8 cellular contexts compared by ENCODE assay signal in genomic region chr21:46056450-46056903, GRCh38. TPM values are rescaled to one million over a fixed set of nuclear protein-coding genes. Genes with fewer than 3 reads are reported as not detected.
DNase-seq lines count a peak whose midpoint lies in the region; ATAC-seq and TF ChIP-seq lines count a peak whose summit lies in the region.

No MANE protein-coding gene starts in this region.

- intact Hi-C loops in CD4-positive, alpha-beta memory T cell (cut with micrococcal nuclease): no loop called here

- TF ChIP-seq CTCF in suprapubic skin (IDR thresholded peaks at IDR 0.05): no peak

- H3K36me3 ChIP-seq in mesenchymal stem cell (ENCODE audit: control insufficient read depth in 1 of 2, insufficient read depth in 2 of 2, low read depth in 1 of 2, low read length in 2 of 2) (peaks cover 0 to 8% of the 10 kb centered on the region in 2 experiments), suprapubic skin (no peaks in the 10 kb centered on the region)
- no peaks in the 10 kb centered on the region for H3K36me3 ChIP-seq in CD4-positive, alpha-beta memory T cell (ENCODE audit: insufficient read depth, low read length)

- H3K9me3 ChIP-seq in mesenchymal stem cell (ENCODE audit: control insufficient read depth, low read length) (no peaks in the 10 kb centered on the region), suprapubic skin (no peaks in the 10 kb centered on the region)
- H3K9me3 ChIP-seq in CD4-positive, alpha-beta memory T cell (ENCODE audit: control insufficient read depth in 1 of 2, low read length in 2 of 2): no peaks in the 10 kb centered on the region

- no peak overlapping the region for H2AFZ ChIP-seq in mesenchymal stem cell (ENCODE audit: low read depth, low read length)

- no peak overlapping the region for H3K23ac ChIP-seq in mesenchymal stem cell (ENCODE audit: low read length in 2 of 2)

- POLR2A ChIA-PET in CD4-positive, alpha-beta memory T cell (lab: Charles Lee; ENCODE audit: partially characterized antibody): no interaction called here

- peak overlapping the region; percentile 25 to 87 for H3K18ac ChIP-seq in mesenchymal stem cell (ENCODE audit: low read depth in 1 of 2, low read length in 2 of 2)

- H3K4me1 ChIP-seq in mesenchymal stem cell (ENCODE audit: control insufficient read depth, insufficient read depth, low read depth, low read length): peaks cover 32% of the 10 kb centered on the region
- peaks cover 55% of the 10 kb centered on the region for H3K4me1 ChIP-seq in suprapubic skin
- H3K4me1 ChIP-seq in CD4-positive, alpha-beta memory T cell (ENCODE audit: insufficient read depth, low read length): no peaks in the 10 kb centered on the region

- peak; percentile 26 for TF ChIP-seq EP300 in suprapubic skin (IDR thresholded peaks at IDR 0.05)

- H3K27ac Mint-ChIP-seq in CD4-positive, alpha-beta memory T cell: no peak overlapping the region

- H3K79me1 ChIP-seq in mesenchymal stem cell (replicated peaks; ENCODE audit: low read length, poor library complexity, severe bottlenecking): no peaks in the 10 kb centered on the region

- H2BK12ac ChIP-seq in mesenchymal stem cell (ENCODE audit: low read length in 2 of 2): peak overlapping the region in 1 of 2 experiments; percentile 95

- peaks cover 0 to 9% (median under 1%) of the 10 kb centered on the region in 8 donors for H3K9me3 Mint-ChIP-seq in CD4-positive, alpha-beta memory T cell

- DNase-seq in M059J (ENCODE audit: low read depth) (peak; percentile 87), dedifferentiated amniotic fluid mesenchymal stem cell (ENCODE audit: extremely low spot score) (peak; percentile 65), mesenchymal stem cell (peak; percentile 88), suprapubic skin (ENCODE audit: low spot score in 2 of 2) (peak; percentile 86 to 90), SW 1271 (lab: John Stamatoyannopoulos, UW) (no peak)
- no peak for DNase-seq in CD4-positive, alpha-beta memory T cell

- H2BK120ac ChIP-seq in mesenchymal stem cell (ENCODE audit: low read depth, low read length): peak overlapping the region; percentile 97

- CTCF ChIA-PET in CD4-positive, alpha-beta memory T cell (lab: Charles Lee; ENCODE audit: partially characterized antibody): no interaction called here

- peak overlapping the region; percentile 23 for H2BK15ac ChIP-seq in mesenchymal stem cell (ENCODE audit: low read depth, poor library complexity, severe bottlenecking)

- peak overlapping the region; percentile 87 to 95 for H3K4ac ChIP-seq in mesenchymal stem cell (ENCODE audit: low read depth in 1 of 2, low read length in 2 of 2)

- H3K36me3 Mint-ChIP-seq in CD4-positive, alpha-beta memory T cell: no peaks in the 10 kb centered on the region

- H4K91ac ChIP-seq in mesenchymal stem cell (ENCODE audit: low read length): peak overlapping the region; percentile 98

- peak overlapping the region; percentile 93 for H3K9ac ChIP-seq in mesenchymal stem cell (ENCODE audit: low read length)

- peak overlapping the region; percentile 91 for H4K8ac ChIP-seq in mesenchymal stem cell (ENCODE audit: low read length)

- H3K27me3 Mint-ChIP-seq in CD4-positive, alpha-beta memory T cell: peaks cover 23 to 30% of the 10 kb centered on the region in 2 donors

- H3K4me3 Mint-ChIP-seq in CD4-positive, alpha-beta memory T cell: no peak overlapping the region

- no peak overlapping the region for H2BK5ac ChIP-seq in mesenchymal stem cell (ENCODE audit: low read depth, low read length, poor library complexity, severe bottlenecking)

- no peak overlapping the region for H3K4me2 ChIP-seq in mesenchymal stem cell (ENCODE audit: low read length, poor library complexity, severe bottlenecking)

- ATAC-seq in HG02981 (IDR thresholded peaks at IDR 0.05; ENCODE audit: unreplicated experiment): no peak
- ATAC-seq in HG03159 (IDR thresholded peaks at IDR 0.05; ENCODE audit: unreplicated experiment): no peak

- no peak overlapping the region for H2AK5ac ChIP-seq in mesenchymal stem cell (ENCODE audit: low read length, severe bottlenecking)

- TF ChIP-seq POLR2A in suprapubic skin (IDR thresholded peaks at IDR 0.05): no peak

- H3K4me1 Mint-ChIP-seq in CD4-positive, alpha-beta memory T cell: peaks cover 7 to 18% (median 8%) of the 10 kb centered on the region in 4 donors

- H3K27ac ChIP-seq in mesenchymal stem cell (ENCODE audit: low read length, poor library complexity, severe bottlenecking): no peak overlapping the region
- H3K27ac ChIP-seq in suprapubic skin: peak overlapping the region; percentile 85
- no peak overlapping the region for H3K27ac ChIP-seq in CD4-positive, alpha-beta memory T cell (ENCODE audit: low read depth, low read length)

- no peaks in the 10 kb centered on the region for H3K27me3 ChIP-seq in mesenchymal stem cell (ENCODE audit: control insufficient read depth in 1 of 2, insufficient read depth in 1 of 2, low read length in 2 of 2)
- peaks cover 4% of the 10 kb centered on the region for H3K27me3 ChIP-seq in suprapubic skin
- peaks cover 2% of the 10 kb centered on the region for H3K27me3 ChIP-seq in CD4-positive, alpha-beta memory T cell (ENCODE audit: insufficient read depth, low read length)

- WGBS in mesenchymal stem cell: 56% methylated on average over 26 of the region's 26 CpGs
- 42% methylated on average over 14 of the region's 26 CpGs for WGBS in suprapubic skin

- H3K14ac ChIP-seq in mesenchymal stem cell (ENCODE audit: low read length in 2 of 2): no peak overlapping the region

- H3K4me3 ChIP-seq in mesenchymal stem cell (ENCODE audit: insufficient read depth in 1 of 2, low read depth in 1 of 2, low read length in 2 of 2) (peak overlapping the region in 1 of 2 experiments; percentile 57), suprapubic skin (no peak overlapping the region)
- H3K4me3 ChIP-seq in CD4-positive, alpha-beta memory T cell (ENCODE audit: low read length in 2 of 2): no peak overlapping the region

RNA-seq across cellular contexts. Expression of gene COL6A2, which starts 41.4 kb away (rescaled TPM):
- total RNA-seq in M059J (2014; rRNA removed; shearing (Covaris generic)): 131 and 240 TPM in 2 replicates
- polyA plus RNA-seq in mesenchymal stem cell (2013, experiment 1 of 2): 1,409 TPM
- 1,389 TPM for polyA plus RNA-seq in mesenchymal stem cell (2013, experiment 2 of 2)
- total RNA-seq in suprapubic skin: 100 to 1,000 TPM in 3 of 4 donors, 10 to 100 TPM in 1; 88.9 to 150 (median 126) TPM
- total RNA-seq in CD4-positive, alpha-beta memory T cell: 10 to 100 TPM; 21.8 to 25.7 TPM
- 1 to 10 TPM in 1 of 2 donors, under 1 TPM in 1; 0.77 to 1.5 TPM for polyA plus RNA-seq in CD4-positive, alpha-beta memory T cell

Comparison
In these comparisons a context has a peak if more than half of its experiments do, and no peak if none do; other contexts are left out.
1. DNase-seq: peak in M059J (single experiment), dedifferentiated amniotic fluid mesenchymal stem cell (single experiment), mesenchymal stem cell (single experiment) and suprapubic skin (2 of 2); none in SW 1271 (0 of 2) and CD4-positive, alpha-beta memory T cell (0 of 5).